13 cellular contexts compared by ENCODE assay signal in genomic region chr6:139990865-139991264, GRCh38.
DNase-seq lines count a peak whose midpoint lies in the region; ATAC-seq and TF ChIP-seq lines count a peak whose summit lies in the region.
"Had no signal": no experiment of that assay in that cellular context is flagged by ENCODE, and none has a peak within 500 bp of the region (broad histone marks: within the 10 kb centered on the region; RNA-seq: fewer than 3 reads in every experiment).

No MANE protein-coding gene starts in this region.

- DNase-seq in adipocyte (ENCODE audit: low read depth) (peak; percentile 73), fibroblast of the aortic adventitia (ENCODE audit: low read depth) (peak; percentile 80), tibial artery (no peak), RKO (ENCODE audit: low spot score) (no peak), NCI-H2081 treated with DMSO at 0.1 percent for 48 hours (lab: John Stamatoyannopoulos, UW) (no peak), NK-92 (lab: John Stamatoyannopoulos, UW; ENCODE audit: unreplicated experiment) (no peak)
- DNase-seq: activated CD4-positive, CD25-positive, alpha-beta regulatory T cell; activated T-cell treated with anti-CD3 and anti-CD28 coated beads, Interleukin-2, amount 50 U/mL, for 72 hours; Caco-2; NCI-H446; SHP77 had no signal

- H3K27ac ChIP-seq in muscle layer of duodenum (ENCODE audit: low read length) (peak overlapping the region; percentile 42), tibial artery (peak overlapping the region; percentile 61 to 62)

- peak overlapping the region; percentile 32 for H3K9ac ChIP-seq in adipocyte (ENCODE audit: low read length)

- H3K9me3 ChIP-seq in adipocyte (ENCODE audit: control insufficient read depth, low read length): no peaks in the 10 kb centered on the region
- no peaks in the 10 kb centered on the region for H3K9me3 ChIP-seq in muscle layer of duodenum (ENCODE audit: control insufficient read depth in 1 of 2, low read length in 2 of 2)
- H3K9me3 ChIP-seq in tibial artery: no peaks in the 10 kb centered on the region
- H3K9me3 ChIP-seq: Caco-2 had no signal

- intact Hi-C loops in tibial artery (cut with DNase I; ENCODE audit: low total_unique reads): no loop called here

- H3K27me3 ChIP-seq in adipocyte (replicated peaks; ENCODE audit: control insufficient read depth, insufficient read depth, low read length) (no peaks in the 10 kb centered on the region), muscle layer of duodenum (ENCODE audit: low read depth, low read length) (no peaks in the 10 kb centered on the region), tibial artery (no peaks in the 10 kb centered on the region)

- no peak overlapping the region for H3K4me3 ChIP-seq in adipocyte (ENCODE audit: low read length)
- H3K4me3 ChIP-seq in fibroblast of the aortic adventitia (ENCODE audit: low read depth, low read length): no peak overlapping the region
- no peak overlapping the region for H3K4me3 ChIP-seq in muscle layer of duodenum (ENCODE audit: low read depth in 1 of 2, low read length in 2 of 2)
- H3K4me3 ChIP-seq in tibial artery: peak overlapping the region in 1 of 2 donors; percentile 19

- H3K36me3 ChIP-seq in adipocyte (ENCODE audit: control insufficient read depth, insufficient read depth, low read length, severe bottlenecking): no peaks in the 10 kb centered on the region
- H3K36me3 ChIP-seq in muscle layer of duodenum (ENCODE audit: control insufficient read depth in 1 of 2, insufficient read depth in 2 of 2, low read length in 2 of 2): no peaks in the 10 kb centered on the region
- no peaks in the 10 kb centered on the region for H3K36me3 ChIP-seq in tibial artery

- TF ChIP-seq CTCF in fibroblast of the aortic adventitia (IDR thresholded peaks at IDR 0.05; ENCODE audit: insufficient read depth, low read length): no peak
- TF ChIP-seq CTCF in tibial artery (IDR thresholded peaks at IDR 0.05): no peak

- ATAC-seq in HG03469 (IDR thresholded peaks at IDR 0.05; ENCODE audit: unreplicated experiment): no peak
- ATAC-seq: activated T-cell treated with anti-CD3 and anti-CD28 coated beads, Interleukin-2, amount 50 U/mL, for 72 hours had no signal

- H3K4me1 ChIP-seq in adipocyte (ENCODE audit: control insufficient read depth, insufficient read depth, low read length) (peaks cover 7% of the 10 kb centered on the region), muscle layer of duodenum (ENCODE audit: control insufficient read depth in 1 of 2, insufficient read depth in 2 of 2, low read length in 2 of 2) (peaks cover 0 to 4% of the 10 kb centered on the region in 2 donors), tibial artery (peaks cover 0 to 24% (median 3%) of the 10 kb centered on the region in 4 donors)

Comparison
In these comparisons a context has a peak if more than half of its experiments do, and no peak if none do; other contexts are left out.
1. DNase-seq: peak in adipocyte (single experiment) and fibroblast of the aortic adventitia (single experiment); none in tibial artery (0 of 2), RKO (single experiment), NCI-H2081 treated with DMSO at 0.1 percent for 48 hours (single experiment) and NK-92 (single experiment).